ENCODE assay signal across 15 cellular contexts in genomic region chr11:92911478-92911877, GRCh38. TPM values are rescaled to one million over a fixed set of nuclear protein-coding genes. Genes with fewer than 3 reads are reported as not detected.
DNase-seq lines count a peak whose midpoint lies in the region; ATAC-seq lines count a peak whose summit lies in the region.
"Had no signal": no experiment of that assay in that cellular context is flagged by ENCODE, and none has a peak within 500 bp of the region (broad histone marks: within the 10 kb centered on the region; RNA-seq: fewer than 3 reads in every experiment).

No MANE protein-coding gene starts in this region.

- no peaks in the 10 kb centered on the region for H3K27me3 Mint-ChIP-seq in T-helper 2 cell treated with Interferon-gamma antibody and Interleukin-4, amounts not matched to agents 5 μg/mL and 100 μg/mL, for 36 hours (ENCODE audit: low read depth)
- H3K27me3 Mint-ChIP-seq: IgD-negative memory B cell had no signal

- ATAC-seq in HG02678 (IDR thresholded peaks at IDR 0.05; ENCODE audit: unreplicated experiment) = no peak
- ATAC-seq: Right ventricle myocardium inferior had no signal

- H3K9me3 Mint-ChIP-seq in T-helper 2 cell treated with Interferon-gamma antibody and Interleukin-4, amounts not matched to agents 5 μg/mL and 100 μg/mL, for 36 hours = no peaks in the 10 kb centered on the region

- H3K27ac Mint-ChIP-seq in T-helper 2 cell treated with Interferon-gamma antibody and Interleukin-4, amounts not matched to agents 5 μg/mL and 100 μg/mL, for 36 hours = no peak overlapping the region
- H3K27ac Mint-ChIP-seq: IgD-negative memory B cell had no signal

- no peaks in the 10 kb centered on the region for H3K36me3 Mint-ChIP-seq in T-helper 2 cell treated with Interferon-gamma antibody and Interleukin-4, amounts not matched to agents 5 μg/mL and 100 μg/mL, for 36 hours (ENCODE audit: low read depth)
- H3K36me3 Mint-ChIP-seq: IgD-negative memory B cell had no signal

- no peaks in the 10 kb centered on the region for H3K4me1 Mint-ChIP-seq in T-helper 2 cell treated with Interferon-gamma antibody and Interleukin-4, amounts not matched to agents 5 μg/mL and 100 μg/mL, for 36 hours (ENCODE audit: low read depth)
- H3K4me1 Mint-ChIP-seq: IgD-negative memory B cell had no signal

- DNase-seq in DMS79 treated with DMSO at 0.1 percent for 48 hours (lab: John Stamatoyannopoulos, UW) = peak; percentile 43
- no peak for DNase-seq in DMS79 (lab: John Stamatoyannopoulos, UW)
- peak; percentile 81 for DNase-seq in NCI-H2029 (lab: John Stamatoyannopoulos, UW)
- peak; percentile 20 for DNase-seq in NCI-H510A treated with DMSO at 0.1 percent for 48 hours (lab: John Stamatoyannopoulos, UW)
- DNase-seq in mucosa of gallbladder (ENCODE audit: low spot score) = peak; percentile 12
- DNase-seq in NCI-H1694 (lab: John Stamatoyannopoulos, UW) = no peak
- no peak for DNase-seq in T-helper 2 cell treated with Interferon-gamma antibody and Interleukin-4, amounts not matched to agents 5 μg/mL and 100 μg/mL, for 36 hours (ENCODE audit: low spot score)
- DNase-seq: NCI-H1930, NCI-H524 had no signal

- no peak overlapping the region for H3K4me3 Mint-ChIP-seq in T-helper 2 cell treated with Interferon-gamma antibody and Interleukin-4, amounts not matched to agents 5 μg/mL and 100 μg/mL, for 36 hours

RNA-seq across cellular contexts. Expression of gene MTNR1B, which starts 58.0 kb away (rescaled TPM):
- total RNA-seq in mucosa of gallbladder = not detected
- total RNA-seq: HT-29; LHCN-M2; Right ventricle myocardium inferior; T-helper 1 cell treated with Interleukin-12 subunit alpha and Interleukin-12 subunit beta and Interleukin-4 antibody, amounts not matched to agents 30 ng/mL and 1 ng/mL, for 36 hours had no signal

Comparison
In these comparisons a context has a peak if more than half of its experiments do, and no peak if none do; other contexts are left out.
1. DNase-seq: peak in DMS79 treated with DMSO at 0.1 percent for 48 hours (single experiment), NCI-H2029 (single experiment), NCI-H510A treated with DMSO at 0.1 percent for 48 hours (single experiment) and mucosa of gallbladder (single experiment); none in DMS79 (single experiment), NCI-H1694 (single experiment) and T-helper 2 cell treated with Interferon-gamma antibody and Interleukin-4, amounts not matched to agents 5 μg/mL and 100 μg/mL, for 36 hours (single experiment).